Comparison of ENCODE assay signal across 1 cellular context in genomic region chr1:221669441-221669840, GRCh38.
TF ChIP-seq lines count a peak whose summit lies in the region.

No MANE protein-coding gene starts in this region.

TF ChIP-seq in IMR-90, 13 proteins besides CTCF, POLR2A, EP300 and RAD21 (continued from another document):
- TF ChIP-seq MAZ (IDR thresholded peaks at IDR 0.05; ENCODE audit: borderline replicate concordance, low read depth, low read length) (no peak), USF2 (IDR thresholded peaks at IDR 0.05; ENCODE audit: low read depth, low read length) (no peak)
TF ChIP-seq in IMR-90: peak in this region for 0.
